In the genomic region with DNA sequence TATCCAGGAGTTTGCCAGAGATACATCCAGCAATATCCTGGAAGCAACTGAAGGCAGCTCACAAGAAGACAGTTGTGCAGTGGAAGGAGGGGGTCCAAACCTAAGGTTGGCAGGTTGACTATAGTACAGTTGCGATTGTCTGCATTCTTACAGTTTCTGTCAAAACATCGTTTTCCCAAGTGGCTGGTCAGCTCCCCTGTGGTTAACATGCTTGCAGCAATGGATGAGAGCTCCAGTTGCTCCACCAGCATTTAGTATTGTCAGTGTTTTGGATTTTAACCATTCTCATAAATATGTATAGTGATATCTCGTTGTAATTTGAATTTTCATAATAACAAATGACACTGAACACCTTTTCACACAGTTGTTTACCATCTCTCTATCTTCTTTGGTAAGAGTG, we compare ENCODE assay signal across 15 cellular contexts. TPM values are rescaled to one million over a fixed set of nuclear protein-coding genes. Genes with fewer than 3 reads are reported as not detected.
DNase-seq lines count a peak whose midpoint lies in the region; ATAC-seq and TF ChIP-seq lines count a peak whose summit lies in the region.
"Had no signal": no experiment of that assay in that cellular context is flagged by ENCODE, and none has a peak within 500 bp of the region (broad histone marks: within the 10 kb centered on the region; RNA-seq: fewer than 3 reads in every experiment).

No MANE protein-coding gene starts in this region.

- peak overlapping the region; percentile 39 for H3K27ac ChIP-seq in RWPE1
- H3K27ac ChIP-seq in esophagus muscularis mucosa (replicated peaks in 1 of 4) = peak overlapping the region in 3 of 4 donors; percentile 42 to 92 (median 89)

- H3K9me3 Mint-ChIP-seq in activated T-cell treated with anti-CD3 and anti-CD28 coated beads, Interleukin-2, amount 50 U/mL, for 24 hours = no peaks in the 10 kb centered on the region

- peak overlapping the region; percentile 71 for H3K4me3 Mint-ChIP-seq in activated T-cell treated with anti-CD3 and anti-CD28 coated beads, Interleukin-2, amount 50 U/mL, for 24 hours

- H3K4me3 ChIP-seq in esophagus muscularis mucosa (no peak overlapping the region), mucosa of descending colon (no peak overlapping the region)
- H3K4me3 ChIP-seq: vagina had no signal

- peaks cover 100% of the 10 kb centered on the region in 4 donors for H3K4me1 ChIP-seq in esophagus muscularis mucosa
- peaks cover 94% of the 10 kb centered on the region for H3K4me1 ChIP-seq in mucosa of descending colon (ENCODE audit: low read depth)

- no peaks in the 10 kb centered on the region for H3K27me3 ChIP-seq in esophagus muscularis mucosa
- H3K27me3 ChIP-seq: vagina had no signal

- peaks cover 97% of the 10 kb centered on the region for H3K4me1 Mint-ChIP-seq in activated T-cell treated with anti-CD3 and anti-CD28 coated beads, Interleukin-2, amount 50 U/mL, for 24 hours (ENCODE audit: low read depth)

- H3K27ac Mint-ChIP-seq in activated T-cell treated with anti-CD3 and anti-CD28 coated beads, Interleukin-2, amount 50 U/mL, for 24 hours = peak overlapping the region; percentile 98

- no peak for ATAC-seq in GM21529 (IDR thresholded peaks at IDR 0.05; ENCODE audit: unreplicated experiment)
- no peak for ATAC-seq in mucosa of descending colon

- TF ChIP-seq POLR2A in esophagus muscularis mucosa (IDR thresholded peaks at IDR 0.05; ENCODE audit: low read depth) = no peak

- POLR2A ChIA-PET in RWPE1 (lab: Yijun Ruan, JAX; ENCODE audit: low non-redundant PET) = no interaction called here

- TF ChIP-seq CTCF in RWPE1 (conservative IDR thresholded peaks at IDR 0.05; ENCODE audit: low read depth) (no peak), esophagus muscularis mucosa (IDR thresholded peaks at IDR 0.05) (no peak), mucosa of descending colon (IDR thresholded peaks at IDR 0.05) (no peak)

- 84% methylated on average over 3 of the region's 3 CpGs for WGBS in esophagus muscularis mucosa

- no peak for DNase-seq in activated T-cell treated with anti-CD3 and anti-CD28 coated beads, Interleukin-2, amount 50 U/mL, for 24 hours
- no peak for DNase-seq in activated T-cell treated with anti-CD3 and anti-CD28 coated beads for 4 hours
- no peak for DNase-seq in RWPE1 (ENCODE audit: low spot score)
- DNase-seq in esophagus muscularis mucosa (ENCODE audit: extremely low spot score) = no peak
- DNase-seq in superior temporal gyrus (ENCODE audit: extremely low spot score) = peak; percentile 11
- no peak for DNase-seq in pons (ENCODE audit: low spot score)
- DNase-seq in mucosa of descending colon = no peak
- DNase-seq: ACHN; aorta; DMS153; effector CD4-positive, alpha-beta T cell; NCI-H2107; small intestine had no signal

- H3K36me3 Mint-ChIP-seq in activated T-cell treated with anti-CD3 and anti-CD28 coated beads, Interleukin-2, amount 50 U/mL, for 24 hours (ENCODE audit: low read depth) = peaks cover 65% of the 10 kb centered on the region

- CTCF ChIA-PET in RWPE1 (lab: Yijun Ruan, JAX) = interaction anchor here (0.5 to 0.7 kb wide), 3 partner anchors 9 to 616 kb away, joined by 3 read pairs; no protein-coding TSS in a partner anchor

- intact Hi-C loops in esophagus muscularis mucosa (cut with DNase I) = no loop called here
- intact Hi-C loops in mucosa of descending colon (cut with DNase I, micrococcal nuclease) = no loop called here

- H3K27me3 Mint-ChIP-seq in activated T-cell treated with anti-CD3 and anti-CD28 coated beads, Interleukin-2, amount 50 U/mL, for 24 hours = no peaks in the 10 kb centered on the region

- H3K36me3 ChIP-seq in esophagus muscularis mucosa (peaks cover 0 to 8% (median 0%) of the 10 kb centered on the region in 4 donors), mucosa of descending colon (ENCODE audit: low read depth) (no peaks in the 10 kb centered on the region)
- H3K36me3 ChIP-seq: vagina had no signal

- no peak for TF ChIP-seq EP300 in esophagus muscularis mucosa (IDR thresholded peaks at IDR 0.05)

- H3K9me3 ChIP-seq in esophagus muscularis mucosa (no peaks in the 10 kb centered on the region), mucosa of descending colon (no peaks in the 10 kb centered on the region)
- H3K9me3 ChIP-seq: vagina had no signal

RNA-seq across cellular contexts. Expression of gene KLF13, which starts 31.5 kb away (rescaled TPM):
- total RNA-seq in esophagus muscularis mucosa (100 to 1,000 TPM in 1 of 4 donors, 10 to 100 TPM in 3; 57.3 to 109 (median 74.2) TPM), mucosa of descending colon (100 to 1,000 TPM in 1 of 3 donors, 10 to 100 TPM in 2; 72.4 to 107 (median 91.2) TPM)
